18 cellular contexts compared by ENCODE assay signal in genomic region chr9:95218790-95219189, GRCh38.
"Had no signal": no experiment of that assay in that cellular context is flagged by ENCODE, and none has a peak within 500 bp of the region (broad histone marks: within the 10 kb centered on the region; RNA-seq: fewer than 3 reads in every experiment).

No MANE protein-coding gene starts in this region.

- H3K27me3 Mint-ChIP-seq: activated B cell treated with CpG ODN at 0.5 μM for 24 hours; activated CD4-positive, alpha-beta memory T cell treated with anti-CD3 and anti-CD28 coated beads for 36 hours; stimulated activated naive B cell treated with anti-CD40 and anti-IgM and Interleukin-4, amounts not matched to agents 10 μg/mL and 1 μg/mL and 100 μg/mL, for 72 hours had no signal

- DNase-seq: activated B cell treated with CpG ODN at 0.5 μM for 24 hours; activated CD4-positive, alpha-beta memory T cell treated with anti-CD3 and anti-CD28 coated beads for 36 hours; activated CD4-positive, alpha-beta T cell treated with anti-CD3 and anti-CD28 coated beads for 4 hours; activated gamma-delta T cell treated with Interleukin-2 at 50 U/mL for 16 hours; activated T-cell treated with anti-CD3 and anti-CD28 coated beads for 4 hours; adrenal gland; effector CD4-positive, alpha-beta T cell; islet precursor cell; lower lobe of right lung; natural killer cell; nucleus accumbens; spleen; stimulated activated naive B cell treated with anti-CD40 and anti-IgM and Interleukin-4, amounts not matched to agents 10 μg/mL and 1 μg/mL and 100 μg/mL, for 72 hours; upper lobe of right lung had no signal

- H3K27ac Mint-ChIP-seq: activated B cell treated with CpG ODN at 0.5 μM for 24 hours; activated CD4-positive, alpha-beta memory T cell treated with anti-CD3 and anti-CD28 coated beads for 36 hours; activated naive CD4-positive, alpha-beta T cell treated with anti-CD3 and anti-CD28 coated beads, Interleukin-2, amount 50 U/mL, for 72 hours; activated T-helper 1 cell treated with anti-CD3 and anti-CD28 coated beads, Interleukin-12 subunit alpha, Interleukin-12 subunit beta, Interleukin-2, Interleukin-4 antibody, amounts not matched to agents 30 ng/mL and 10 ng/mL and 1 ng/mL, durations not matched to agents 14 hours and 24 hours and 36 hours; natural killer cell; stimulated activated naive B cell treated with anti-CD40 and anti-IgM and Interleukin-4, amounts not matched to agents 10 μg/mL and 1 μg/mL and 100 μg/mL, for 72 hours had no signal

- H3K4me1 Mint-ChIP-seq: natural killer cell had no signal

- H3K36me3 Mint-ChIP-seq: activated naive CD4-positive, alpha-beta T cell treated with anti-CD3 and anti-CD28 coated beads, Interleukin-2, amount 50 U/mL, for 72 hours; natural killer cell had no signal

- H3K4me1 ChIP-seq: adrenal gland, lower lobe of right lung, spleen, upper lobe of right lung had no signal

- H3K9me3 Mint-ChIP-seq: activated B cell treated with CpG ODN at 0.5 μM for 24 hours; activated CD4-positive, alpha-beta memory T cell treated with anti-CD3 and anti-CD28 coated beads for 36 hours; activated naive CD4-positive, alpha-beta T cell treated with anti-CD3 and anti-CD28 coated beads, Interleukin-2, amount 50 U/mL, for 72 hours; activated T-helper 1 cell treated with anti-CD3 and anti-CD28 coated beads, Interleukin-12 subunit alpha, Interleukin-12 subunit beta, Interleukin-2, Interleukin-4 antibody, amounts not matched to agents 30 ng/mL and 10 ng/mL and 1 ng/mL, durations not matched to agents 14 hours and 24 hours and 36 hours; natural killer cell; stimulated activated naive B cell treated with anti-CD40 and anti-IgM and Interleukin-4, amounts not matched to agents 10 μg/mL and 1 μg/mL and 100 μg/mL, for 72 hours had no signal

- H3K36me3 ChIP-seq: adrenal gland, lower lobe of right lung, spleen, thoracic aorta, upper lobe of right lung had no signal

- H3K27ac ChIP-seq: adrenal gland, esophagus muscularis mucosa, lower lobe of right lung, spleen, thoracic aorta, upper lobe of right lung had no signal

- H3K27me3 ChIP-seq: adrenal gland, esophagus muscularis mucosa, spleen, upper lobe of right lung had no signal

- H3K4me3 ChIP-seq: adrenal gland, esophagus muscularis mucosa, lower lobe of right lung, spleen, thoracic aorta, upper lobe of right lung had no signal

- ATAC-seq: activated naive CD4-positive, alpha-beta T cell treated with anti-CD3 and anti-CD28 coated beads, Interleukin-2, amount 50 U/mL, for 72 hours; lower lobe of right lung; natural killer cell; upper lobe of right lung had no signal

- H3K4me3 Mint-ChIP-seq: activated B cell treated with CpG ODN at 0.5 μM for 24 hours; activated CD4-positive, alpha-beta memory T cell treated with anti-CD3 and anti-CD28 coated beads for 36 hours; activated T-helper 1 cell treated with anti-CD3 and anti-CD28 coated beads, Interleukin-12 subunit alpha, Interleukin-12 subunit beta, Interleukin-2, Interleukin-4 antibody, amounts not matched to agents 30 ng/mL and 10 ng/mL and 1 ng/mL, durations not matched to agents 14 hours and 24 hours and 36 hours; natural killer cell had no signal

- H3K9me3 ChIP-seq: adrenal gland, esophagus muscularis mucosa, lower lobe of right lung, spleen, thoracic aorta, upper lobe of right lung had no signal
